In the genomic region with DNA sequence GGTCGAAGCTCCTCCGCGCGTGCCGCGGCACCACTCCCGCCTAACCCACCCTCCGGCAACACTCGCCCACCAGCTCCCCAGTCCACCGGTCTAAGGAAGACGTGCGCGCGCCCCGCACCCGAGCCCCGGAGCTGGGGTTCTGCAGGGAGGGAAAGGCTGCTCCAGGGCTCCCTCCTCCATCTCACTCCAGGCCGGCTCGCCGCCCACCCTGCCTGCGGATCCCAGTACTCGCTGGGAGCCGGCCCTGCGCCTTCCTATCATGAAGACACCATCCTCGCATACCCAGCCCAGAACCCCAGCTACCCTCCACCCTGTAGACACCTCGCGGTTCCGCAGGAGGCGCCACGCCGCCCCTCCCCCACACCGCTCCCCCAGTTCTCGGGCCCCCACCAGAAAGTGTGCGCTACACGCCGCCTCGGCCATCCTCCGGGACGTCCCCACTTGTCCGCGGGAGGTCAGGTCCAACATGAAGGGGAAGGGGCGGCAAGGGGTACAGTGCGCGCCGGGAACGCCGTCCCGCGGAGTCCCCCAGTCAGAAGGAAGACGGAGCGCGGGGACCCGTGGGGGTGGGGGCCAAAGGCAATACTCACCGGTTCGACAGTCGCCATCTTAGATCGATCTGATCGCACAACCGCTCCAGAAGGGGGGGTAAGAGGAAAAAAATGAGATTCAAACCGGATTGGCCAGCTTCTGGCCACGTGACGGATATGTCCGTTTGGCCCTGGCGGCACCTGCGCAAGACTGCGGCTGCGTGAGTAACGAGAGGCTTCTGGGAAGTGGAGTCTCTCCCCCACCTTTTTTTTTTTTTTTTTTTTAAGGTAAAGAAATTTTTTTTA, we compare ENCODE assay signal across 8 cellular contexts. TPM values are rescaled to one million over a fixed set of nuclear protein-coding genes. Genes with fewer than 3 reads are reported as not detected.
DNase-seq lines count a peak whose midpoint lies in the region; FAIRE-seq and TF ChIP-seq lines count a peak whose summit lies in the region.

Gene EIF4E (minus strand): TSS at position 629 of the 836 bp plus-strand sequence. CDS start 21 bp downstream, at position 608.

- CTCF ChIA-PET in HEK293T (lab: Yijun Ruan, JAX) = interaction anchor here (0.6 to 1.8 kb wide), 5 partner anchors 11 to 422 kb away, joined by 3 to 4 read pairs (median 3); partner anchors contain the start of gene METAP1

- peak within 1 kb of the TSS; percentile 99 for H2BK5ac ChIP-seq in neuronal stem cell (ENCODE audit: low read length)

- peak within 1 kb of the TSS; percentile 52 for H3K4me2 ChIP-seq in neuronal stem cell (ENCODE audit: insufficient read depth, low read length, poor library complexity, severe bottlenecking)

- H3K27me3 ChIP-seq in neuronal stem cell (ENCODE audit: control insufficient read depth in 3 of 3, insufficient read depth in 3 of 3, low read depth in 1 of 3, low read length in 3 of 3) = no peaks in the 10 kb centered on the region

- H3K4me1 ChIP-seq in neuronal stem cell (ENCODE audit: control insufficient read depth in 2 of 2, insufficient read depth in 1 of 2, low read depth in 1 of 2, low read length in 2 of 2) = peaks cover 0 to 4% of the 10 kb centered on the region in 2 donors

- TF ChIP-seq CTCF in subcutaneous adipose tissue (IDR thresholded peaks at IDR 0.05; ENCODE audit: low read depth) = no peak

- POLR2A ChIA-PET in HEK293T (lab: Yijun Ruan, JAX) = interaction anchor here (0.5 to 2.2 kb wide), 8 partner anchors 18 to 160 kb away, joined by 3 to 10 read pairs (median 4); partner anchors contain the start of genes ADH5 and METAP1

- H3K4me3 ChIP-seq in neuronal stem cell (ENCODE audit: low read length in 2 of 2) = peak within 1 kb of the TSS; percentile 88 to 100

- H3K27ac ChIP-seq in neuronal stem cell (replicated peaks; ENCODE audit: low read length) = peak within 1 kb of the TSS; percentile 84

- in situ Hi-C loops in SK-MEL-5 (cut with HindIII; ENCODE audit: low pct_unique_long_range_greater_than_20kb, low sequenced_read_pairs) = no loop called here

- no peak within 1 kb of the TSS for H4K8ac ChIP-seq in neuronal stem cell (ENCODE audit: low read depth, low read length)

- H3K36me3 ChIP-seq in neuronal stem cell (replicated peaks in 1 of 2; ENCODE audit: control insufficient read depth in 2 of 2, insufficient read depth in 2 of 2, low read length in 2 of 2) = peaks cover 4 to 32% of the 10 kb centered on the region in 2 donors

- H2BK12ac ChIP-seq in neuronal stem cell (ENCODE audit: low read length) = peak within 1 kb of the TSS; percentile 90

- H2BK120ac ChIP-seq in neuronal stem cell (ENCODE audit: low read depth, low read length) = peak within 1 kb of the TSS; percentile 54

- H4K91ac ChIP-seq in neuronal stem cell (ENCODE audit: low read depth, low read length, poor library complexity) = peak within 1 kb of the TSS; percentile 85

- peak within 1 kb of the TSS; percentile 89 for H2AK5ac ChIP-seq in neuronal stem cell (ENCODE audit: low read depth, low read length)

- peak within 1 kb of the TSS; percentile 100 for H2AFZ ChIP-seq in neuronal stem cell (ENCODE audit: low read length)

- peaks cover 6% of the 10 kb centered on the region for H3K79me1 ChIP-seq in neuronal stem cell (ENCODE audit: low read depth, low read length)

- peak within 1 kb of the TSS; percentile 97 for H3K14ac ChIP-seq in neuronal stem cell (ENCODE audit: low read length)

- H2BK15ac ChIP-seq in neuronal stem cell (ENCODE audit: low read length) = peak within 1 kb of the TSS; percentile 88

- DNase-seq in GM04503 (ENCODE audit: low read depth) (peak; percentile 92), HEK293T (ENCODE audit: extremely low spot score) (peak; percentile 93), MV-4-11 (lab: John Stamatoyannopoulos, UW) (peak; percentile 99), SK-MEL-5 (ENCODE audit: low read depth, low spot score) (peak; percentile 98), frontal cortex (ENCODE audit: low spot score in 2 of 2) (peak; percentile 84), neuronal stem cell (ENCODE audit: low spot score) (peak; percentile 93)
- DNase-seq in activated naive CD4-positive, alpha-beta T cell treated with Interleukin-2 at 50 U/mL for 16 hours = peak; percentile 97

- no peak for FAIRE-seq in frontal cortex (lab: Jason Lieb, UNC)

- no CpG with 5 or more reads among the region's 68 CpGs for WGBS in neuronal stem cell (ENCODE audit: extremely low coverage in 2 of 2, insufficient read length in 2 of 2, insufficient replicate concordance in 1 of 2), 2 donors

- H3K23ac ChIP-seq in neuronal stem cell (ENCODE audit: low read depth, low read length, poor library complexity) = peak within 1 kb of the TSS; percentile 96

- peak within 1 kb of the TSS; percentile 100 for H3K18ac ChIP-seq in neuronal stem cell (ENCODE audit: low read length)

- H3K9me3 ChIP-seq in neuronal stem cell (replicated peaks in 1 of 2; ENCODE audit: control insufficient read depth in 2 of 2, insufficient read depth in 1 of 2, low read depth in 1 of 2, low read length in 2 of 2) = peaks cover 6 to 35% of the 10 kb centered on the region in 2 donors

- H3K4ac ChIP-seq in neuronal stem cell (ENCODE audit: low read length) = peak within 1 kb of the TSS; percentile 66

- H3K9ac ChIP-seq in neuronal stem cell (ENCODE audit: low read depth, low read length, poor library complexity) = peak within 1 kb of the TSS; percentile 100

TF ChIP-seq in HEK293T, 16 proteins besides CTCF, POLR2A, EP300 and RAD21:
- TF ChIP-seq SP1 (IDR thresholded peaks at IDR 0.05) (no peak), ZNF384 (IDR thresholded peaks at IDR 0.05) (peak; percentile 99), LEF1 (IDR thresholded peaks at IDR 0.05; ENCODE audit: borderline replicate concordance) (no peak), BHLHE40 (IDR thresholded peaks at IDR 0.05; ENCODE audit: borderline replicate concordance) (no peak), L3MBTL2 (conservative IDR thresholded peaks at IDR 0.05) (peak; percentile 79), HDGF (IDR thresholded peaks at IDR 0.05; ENCODE audit: borderline replicate concordance) (no peak), CTBP1 (IDR thresholded peaks at IDR 0.05; ENCODE audit: borderline replicate concordance) (0 out of 2 replicates have a peak, but pooled peaks have one; percentile 19), SUZ12 (IDR thresholded peaks at IDR 0.05) (no peak), FOXK2 (IDR thresholded peaks at IDR 0.05) (no peak), ARNT (IDR thresholded peaks at IDR 0.05) (no peak), TARDBP (IDR thresholded peaks at IDR 0.05) (no peak), FOXA1 (IDR thresholded peaks at IDR 0.05) (no peak), FOXM1 (IDR thresholded peaks at IDR 0.05; ENCODE audit: borderline replicate concordance) (peak; percentile 83), ELF4 (IDR thresholded peaks at IDR 0.05) (no peak), NFRKB (IDR thresholded peaks at IDR 0.05) (peak; percentile 79)
- TF ChIP-seq, protein P1, sequence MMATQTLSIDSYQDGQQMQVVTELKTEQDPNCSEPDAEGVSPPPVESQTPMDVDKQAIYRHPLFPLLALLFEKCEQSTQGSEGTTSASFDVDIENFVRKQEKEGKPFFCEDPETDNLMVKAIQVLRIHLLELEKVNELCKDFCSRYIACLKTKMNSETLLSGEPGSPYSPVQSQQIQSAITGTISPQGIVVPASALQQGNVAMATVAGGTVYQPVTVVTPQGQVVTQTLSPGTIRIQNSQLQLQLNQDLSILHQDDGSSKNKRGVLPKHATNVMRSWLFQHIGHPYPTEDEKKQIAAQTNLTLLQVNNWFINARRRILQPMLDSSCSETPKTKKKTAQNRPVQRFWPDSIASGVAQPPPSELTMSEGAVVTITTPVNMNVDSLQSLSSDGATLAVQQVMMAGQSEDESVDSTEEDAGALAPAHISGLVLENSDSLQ (IDR thresholded peaks at IDR 0.05) = no peak
TF ChIP-seq in HEK293T: peak in this region for 5.

RNA-seq across cellular contexts. Expression of gene EIF4E, which starts in this region (rescaled TPM):
- total RNA-seq in SK-MEL-5 (2014; rRNA removed; shearing (Covaris generic)) = 132 and 135 TPM in 2 replicates
- 103 and 122 TPM in 2 replicates for polyA plus RNA-seq in SK-MEL-5 (2015; cell fraction: cytosol; rRNA removed)
- 41.2 and 42.1 TPM in 2 replicates for polyA plus RNA-seq in SK-MEL-5 (2015; cell fraction: nucleus; rRNA removed)
- total RNA-seq in frontal cortex (213 TPM), subcutaneous adipose tissue (10 to 100 TPM; 37.1 to 96.4 (median 56.9) TPM)
- polyA plus RNA-seq in neuronal stem cell (2013, experiment 1 of 2) = 143 TPM
- 148 TPM for polyA plus RNA-seq in neuronal stem cell (2013, experiment 2 of 2)

Comparison
In these comparisons a context has a peak if more than half of its experiments do, and no peak if none do; other contexts are left out.
1. Peak in every context shown above with its lines: DNase-seq, H3K4me3 ChIP-seq and H3K27ac ChIP-seq.